26 cellular contexts compared by ENCODE assay signal in genomic region chr15:29832709-29833108, GRCh38.
"Had no signal": no experiment of that assay in that cellular context is flagged by ENCODE, and none has a peak within 500 bp of the region (broad histone marks: within the 10 kb centered on the region; RNA-seq: fewer than 3 reads in every experiment).

No MANE protein-coding gene starts in this region.

- ATAC-seq: effector memory CD8-positive, alpha-beta T cell; esophagus mucosa; gastrocnemius medialis; gastroesophageal sphincter had no signal

- DNase-seq: colonic mucosa; cortex of kidney; dermis blood vessel endothelial cell; dorsolateral prefrontal cortex; effector CD4-positive, alpha-beta T cell; effector CD8-positive, alpha-beta T cell; effector memory CD4-positive, alpha-beta T cell; effector memory CD8-positive, alpha-beta T cell; endodermal cell; erythroblast; esophagus squamous epithelium; foreskin fibroblast; foreskin melanocyte; gastrocnemius medialis; glutamatergic neuron; heart left ventricle; heart right ventricle had no signal

- H3K4me3 ChIP-seq: colonic mucosa, coronary artery, dorsolateral prefrontal cortex, esophagus muscularis mucosa, esophagus squamous epithelium, gastrocnemius medialis, gastroesophageal sphincter, heart left ventricle, heart right ventricle had no signal

- H3K27me3 ChIP-seq: colonic mucosa, dorsolateral prefrontal cortex, esophagus muscularis mucosa, esophagus squamous epithelium, gastrocnemius medialis, gastroesophageal sphincter had no signal

- H3K9me3 ChIP-seq: colonic mucosa, esophagus muscularis mucosa, esophagus squamous epithelium, gastrocnemius medialis, gastroesophageal sphincter, heart right ventricle had no signal

- H3K4me1 ChIP-seq: colonic mucosa had no signal

- FAIRE-seq: colon, endometrium, endothelial cell of umbilical vein, frontal cortex had no signal

- H3K36me3 ChIP-seq: colonic mucosa, esophagus muscularis mucosa, esophagus squamous epithelium, gastrocnemius medialis, gastroesophageal sphincter, heart left ventricle, heart right ventricle had no signal

- H3K27ac ChIP-seq: colonic mucosa, epithelial cell of prostate, esophagus muscularis mucosa, gastroesophageal sphincter had no signal
